ENCODE assay signal across 39 cellular contexts in genomic region chr1:6256640-6257039, GRCh38. TPM values are rescaled to one million over a fixed set of nuclear protein-coding genes. Genes with fewer than 3 reads are reported as not detected.
"Had no signal": no experiment of that assay in that cellular context is flagged by ENCODE, and none has a peak within 500 bp of the region (broad histone marks: within the 10 kb centered on the region; RNA-seq: fewer than 3 reads in every experiment).

No MANE protein-coding gene starts in this region.

- H3K27me3 ChIP-seq: brain microvascular endothelial cell, Peyer's patch had no signal

- H3K9me3 ChIP-seq: Peyer's patch had no signal

- H3K4me3 ChIP-seq: Peyer's patch had no signal

- DNase-seq: activated B cell treated with CpG ODN at 0.5 μM for 24 hours; activated CD4-positive, alpha-beta memory T cell treated with anti-CD3 and anti-CD28 coated beads for 36 hours; activated CD4-positive, alpha-beta T cell treated with anti-CD3 and anti-CD28 coated beads for 4 hours; activated CD4-positive, alpha-beta T cell treated with anti-CD3 and anti-CD28 coated beads, Interleukin-2, amount 50 U/mL, for 1 hour; activated CD4-positive, CD25-positive, alpha-beta regulatory T cell treated with anti-CD3 and anti-CD28 coated beads, Interleukin-2, amount 50 U/mL, for 72 hours; activated CD8-positive, alpha-beta memory T cell treated with anti-CD3 and anti-CD28 coated beads, Interleukin-2, amount 50 U/mL, for 4 hours; activated effector memory CD4-positive, alpha-beta T cell treated with Interleukin-2 at 50 U/mL for 16 hours; activated naive CD4-positive, alpha-beta T cell treated with anti-CD3 and anti-CD28 coated beads, Interleukin-2, amount 10 ng/mL, durations not matched to agents 7 days and 5 days; activated naive CD8-positive, alpha-beta T cell treated with anti-CD3 and anti-CD28 coated beads, Interleukin-2, amount 50 U/mL, for 24 hours; activated T-cell treated with anti-CD3 and anti-CD28 coated beads for 4 hours; activated T-cell treated with anti-CD3 and anti-CD28 coated beads, Interleukin-2, amount 50 U/mL, for 4 hours; amniotic stem cell; aorta; brain microvascular endothelial cell; central memory CD4-positive, alpha-beta T cell; MM.1S; MV-4-11; NCI-H1092 treated with DMSO at 0.1 percent for 48 hours; NCI-H1417; NCI-H146; NCI-H187; NCI-H2081; NCI-H2171 treated with DMSO at 0.1 percent for 48 hours; NCI-H2227 treated with DMSO at 0.1 percent for 48 hours; NCI-H446; NCI-H510A treated with DMSO at 0.1 percent for 48 hours; NCI-H526 treated with DMSO at 0.1 percent for 48 hours; NCI-H774; NK-92 treated with Interleukin-12 subunit alpha and Interleukin-12 subunit beta, amount 100 ng/mL, for 24 hours; PC-3; Peyer's patch; Right ventricle myocardium superior; SW 1271; T-helper 1 cell; T-helper 2 cell; T-helper 9 cell had no signal

- ATAC-seq: activated naive CD8-positive, alpha-beta T cell treated with anti-CD3 and anti-CD28 coated beads, Interleukin-2, amount 50 U/mL, for 24 hours; activated T-cell treated with anti-CD3 and anti-CD28 coated beads, Interleukin-2, amount 50 U/mL, for 4 hours; PC-3 had no signal

- H3K27ac ChIP-seq: brain microvascular endothelial cell, Peyer's patch, VCaP had no signal

- H3K36me3 ChIP-seq: brain microvascular endothelial cell had no signal

RNA-seq across cellular contexts. Expression of gene HES3, which starts 12.7 kb away (rescaled TPM):
- total RNA-seq: activated B cell treated with CpG ODN at 0.5 μM for 24 hours; activated CD4-positive, alpha-beta memory T cell treated with anti-CD3 and anti-CD28 coated beads for 36 hours; activated T-cell treated with anti-CD3 and anti-CD28 coated beads, Interleukin-2, amount 50 U/mL, for 4 hours; aorta; chondrocyte; LHCN-M2; PC-3; Peyer's patch; Right ventricle myocardium superior had no signal
- polyA plus RNA-seq: aorta had no signal
